Comparison of ENCODE assay signal across 8 cellular contexts in the genomic region with DNA sequence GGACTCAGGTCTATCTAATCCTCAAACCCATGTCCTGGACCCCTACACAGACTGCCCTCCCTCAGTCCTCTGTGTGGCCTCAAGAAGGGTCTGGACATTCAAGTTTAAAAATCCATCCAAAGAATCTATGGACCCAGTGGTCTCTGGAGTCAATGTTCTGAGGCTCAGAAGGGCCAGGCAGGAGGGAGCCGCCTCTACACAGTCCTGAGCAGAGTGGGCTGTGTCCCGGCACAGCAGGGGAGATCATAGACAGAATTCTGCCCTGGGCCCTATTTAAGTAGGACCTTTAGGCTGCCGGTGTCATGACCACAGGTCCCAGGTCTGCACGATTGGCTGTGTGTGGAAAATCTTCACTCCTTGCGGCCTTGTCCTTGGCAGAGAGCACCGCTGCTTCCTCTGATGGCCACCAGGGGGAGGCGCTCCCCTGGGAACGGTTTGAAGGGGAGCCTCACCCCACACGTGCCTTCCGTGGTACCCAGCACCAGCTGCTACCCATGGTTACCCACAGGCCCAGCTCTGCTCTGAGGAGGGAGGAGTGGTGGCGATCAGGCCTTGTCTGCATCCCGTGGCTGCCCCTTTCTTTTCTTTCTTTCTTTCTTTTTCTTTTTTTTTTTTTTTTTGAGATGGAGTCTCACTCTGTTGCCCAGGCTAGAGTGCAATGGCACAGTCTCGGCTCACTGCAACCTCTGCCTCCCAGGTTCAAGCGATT. TPM values are rescaled to one million over a fixed set of nuclear protein-coding genes. Genes with fewer than 3 reads are reported as not detected.
A peak's percentile ranks its signal among the peaks of the same experiment; 100 is the strongest.
DNase-seq lines count a peak whose midpoint lies in the region; ATAC-seq and TF ChIP-seq lines count a peak whose summit lies in the region.

No MANE protein-coding gene starts in this region.

- H3K27ac ChIP-seq in 22Rv1, result no peak overlapping the region
- H3K27ac ChIP-seq in caudate nucleus (ENCODE audit: low read depth, low read length), result no peak overlapping the region

- DNase-seq in NCI-H226, result peak; percentile 20
- DNase-seq in activated CD4-positive, CD25-positive, alpha-beta regulatory T cell treated with anti-CD3 and anti-CD28 coated beads, Interleukin-2, amount 50 U/mL, for 72 hours, result peak; percentile 73
- DNase-seq in caudate nucleus (lab: John Stamatoyannopoulos, UW), result peak in 41 of 61 donors; percentile 3 to 54 (median 23)
- DNase-seq in left lobe of liver (ENCODE audit: low spot score), result peak; percentile 69
- peak; percentile 40 to 48 (median 46) for DNase-seq in stimulated activated CD4-positive, alpha-beta T cell treated with anti-CD3 and anti-CD28 coated beads, TNF-alpha, amount 100 ng/mL, for 4 hours (ENCODE audit: low read depth in 3 of 3)

- ATAC-seq in GM18505 (IDR thresholded peaks at IDR 0.05; ENCODE audit: unreplicated experiment) (peak; percentile 48), HG03139 (IDR thresholded peaks at IDR 0.05; ENCODE audit: unreplicated experiment) (peak; percentile 63), left lobe of liver (peak; percentile 96)

- peak; percentile 87 for TF ChIP-seq CTCF in 22Rv1 (IDR thresholded peaks at IDR 0.05)

- TF ChIP-seq POLR2A in GM18505 (IDR thresholded peaks at IDR 0.05; ENCODE audit: borderline replicate concordance, extremely low read depth, insufficient read depth, insufficient read length), result no peak

RNA-seq across cellular contexts. Expression of a gene that starts 37.9 kb away (rescaled TPM):
- total RNA-seq in left lobe of liver, result 88.3 TPM

RNA-seq across cellular contexts. Expression of a gene that starts 39.8 kb away (rescaled TPM):
- 8.5 TPM for total RNA-seq in left lobe of liver

RNA-seq across cellular contexts. Expression of a gene that starts 56.3 kb away (rescaled TPM):
- 33.9 TPM for total RNA-seq in left lobe of liver

RNA-seq across cellular contexts. Expression of a gene that starts 56.4 kb away (rescaled TPM):
- total RNA-seq in left lobe of liver, result 4.8 TPM

Comparison
In these comparisons a context has a peak if more than half of its experiments do, and no peak if none do; other contexts are left out.
1. DNase-seq: peak in every context shown above with its lines; median percentile 73 in activated CD4-positive, CD25-positive, alpha-beta regulatory T cell treated with anti-CD3 and anti-CD28 coated beads, Interleukin-2, amount 50 U/mL, for 72 hours; 69 in left lobe of liver; 46 in stimulated activated CD4-positive, alpha-beta T cell treated with anti-CD3 and anti-CD28 coated beads, TNF-alpha, amount 100 ng/mL, for 4 hours; 23 in caudate nucleus; 20 in NCI-H226.